ENCODE assay signal across 1 cellular context in genomic region chr10:133520193-133520738, GRCh38.
TF ChIP-seq lines count a peak whose summit lies in the region.

No MANE protein-coding gene starts in this region.

TF ChIP-seq in K562, 482 proteins besides CTCF, POLR2A, EP300 and RAD21 (continued from another document and continues in another):
- TF ChIP-seq GMEB1 (CRISPR knock-in tag; IDR thresholded peaks at IDR 0.05) (peak; percentile 19; the same call in 1 of the 2 replicates), MXI1 (IDR thresholded peaks at IDR 0.05; ENCODE audit: low read depth, low read length) (no peak), PURB (CRISPR knock-in tag; IDR thresholded peaks at IDR 0.05; ENCODE audit: low read depth) (no peak), RB1 (IDR thresholded peaks at IDR 0.05; ENCODE audit: low read depth) (peak; percentile 84), HCFC1 (IDR thresholded peaks at IDR 0.05; ENCODE audit: low read depth, low read length) (peak; percentile 47; the same call in 1 of the 2 replicates), PHTF2 (CRISPR knock-in tag; IDR thresholded peaks at IDR 0.05) (no peak), ZKSCAN3 (CRISPR knock-in tag; IDR thresholded peaks at IDR 0.05) (no peak), E2F8 (IDR thresholded peaks at IDR 0.05; ENCODE audit: low read depth, partially characterized antibody) (no peak), ZNF77 (CRISPR knock-in tag; IDR thresholded peaks at IDR 0.05) (no peak), PML (IDR thresholded peaks at IDR 0.05; ENCODE audit: low read length) (no peak), EP400 (IDR thresholded peaks at IDR 0.05) (peak; percentile 20; the same call in 1 of the 2 replicates), EHMT2 (IDR thresholded peaks at IDR 0.05) (peak; percentile 83), RBM17 (IDR thresholded peaks at IDR 0.05; ENCODE audit: borderline replicate concordance, low read depth, low read length) (no peak), ZNF224 (CRISPR knock-in tag; IDR thresholded peaks at IDR 0.05) (no peak), GABPA (tag; conservative IDR thresholded peaks at IDR 0.05; ENCODE audit: low read depth) (peak; percentile 83), ZNF263 (CRISPR knock-in tag; IDR thresholded peaks at IDR 0.05; ENCODE audit: borderline replicate concordance) (no peak), POLR3A (IDR thresholded peaks at IDR 0.05; ENCODE audit: borderline replicate concordance, extremely low read depth, insufficient read depth, insufficient read length) (no peak), HNRNPUL1 (IDR thresholded peaks at IDR 0.05; ENCODE audit: low read length) (no peak), CXXC5 (CRISPR knock-in tag; IDR thresholded peaks at IDR 0.05) (peak; percentile 88), MAFF (IDR thresholded peaks at IDR 0.05; ENCODE audit: low read length) (no peak), NR4A1 (CRISPR knock-in tag; IDR thresholded peaks at IDR 0.05) (no peak), NR4A1 (tag; IDR thresholded peaks at IDR 0.05) (no peak), HDGF (IDR thresholded peaks at IDR 0.05) (no peak), ZBTB7A (IDR thresholded peaks at IDR 0.05; ENCODE audit: borderline replicate concordance, control insufficient read depth, low read depth, low read length) (peak; percentile 96), PTTG1 (tag; IDR thresholded peaks at IDR 0.05; ENCODE audit: low read depth) (no peak), ZNF717 (CRISPR knock-in tag; IDR thresholded peaks at IDR 0.05) (no peak), E2F5 (CRISPR knock-in tag; IDR thresholded peaks at IDR 0.05) (no peak), ZNF586 (CRISPR knock-in tag; conservative IDR thresholded peaks at IDR 0.05) (no peak), CBX1 (IDR thresholded peaks at IDR 0.05; ENCODE audit: low read depth) (peak; percentile 74; the same call in 1 of the 2 replicates), ZSCAN29 (IDR thresholded peaks at IDR 0.05) (no peak), SAFB2 (IDR thresholded peaks at IDR 0.05; ENCODE audit: borderline replicate concordance, low read depth, low read length, severe bottlenecking) (no peak), HDAC1 (IDR thresholded peaks at IDR 0.05) (no peak; a peak in 1 of 4 replicates), PHF8 (IDR thresholded peaks at IDR 0.05; ENCODE audit: borderline replicate concordance, low read length) (peak; percentile 45; the same call in 1 of the 2 replicates), NFIX (CRISPR knock-in tag; IDR thresholded peaks at IDR 0.05; ENCODE audit: low read depth) (no peak), NRF1 (conservative IDR thresholded peaks at IDR 0.05 in 1 of 2, IDR thresholded peaks at IDR 0.05 in 1 of 2) (peak; percentile 83 to 86), ZBTB17 (CRISPR knock-in tag; IDR thresholded peaks at IDR 0.05) (no peak), SOX6 (IDR thresholded peaks at IDR 0.05) (no peak), MCM2 (IDR thresholded peaks at IDR 0.05; ENCODE audit: low read depth) (no peak), ZNF3 (CRISPR knock-in tag; IDR thresholded peaks at IDR 0.05) (no peak), TFAM (CRISPR knock-in tag; conservative IDR thresholded peaks at IDR 0.05) (no peak), NR2C1 (IDR thresholded peaks at IDR 0.05) (peak; percentile 73), NR2C1 (tag; IDR thresholded peaks at IDR 0.05) (peak; percentile 51; the same call in 1 of the 2 replicates), ZNF232 (CRISPR knock-in tag; IDR thresholded peaks at IDR 0.05) (0 out of 2 replicates have a peak, but pooled peaks have one; percentile 42), NEUROD1 (IDR thresholded peaks at IDR 0.05; ENCODE audit: borderline replicate concordance, low read depth, low read length, partially characterized antibody) (no peak), ZNF217 (CRISPR knock-in tag; IDR thresholded peaks at IDR 0.05) (no peak), ZNF253 (CRISPR knock-in tag; conservative IDR thresholded peaks at IDR 0.05) (no peak), ADNP (tag; IDR thresholded peaks at IDR 0.05) (no peak), L3MBTL2 (IDR thresholded peaks at IDR 0.05) (peak; percentile 90)
- TF ChIP-seq, protein P1, sequence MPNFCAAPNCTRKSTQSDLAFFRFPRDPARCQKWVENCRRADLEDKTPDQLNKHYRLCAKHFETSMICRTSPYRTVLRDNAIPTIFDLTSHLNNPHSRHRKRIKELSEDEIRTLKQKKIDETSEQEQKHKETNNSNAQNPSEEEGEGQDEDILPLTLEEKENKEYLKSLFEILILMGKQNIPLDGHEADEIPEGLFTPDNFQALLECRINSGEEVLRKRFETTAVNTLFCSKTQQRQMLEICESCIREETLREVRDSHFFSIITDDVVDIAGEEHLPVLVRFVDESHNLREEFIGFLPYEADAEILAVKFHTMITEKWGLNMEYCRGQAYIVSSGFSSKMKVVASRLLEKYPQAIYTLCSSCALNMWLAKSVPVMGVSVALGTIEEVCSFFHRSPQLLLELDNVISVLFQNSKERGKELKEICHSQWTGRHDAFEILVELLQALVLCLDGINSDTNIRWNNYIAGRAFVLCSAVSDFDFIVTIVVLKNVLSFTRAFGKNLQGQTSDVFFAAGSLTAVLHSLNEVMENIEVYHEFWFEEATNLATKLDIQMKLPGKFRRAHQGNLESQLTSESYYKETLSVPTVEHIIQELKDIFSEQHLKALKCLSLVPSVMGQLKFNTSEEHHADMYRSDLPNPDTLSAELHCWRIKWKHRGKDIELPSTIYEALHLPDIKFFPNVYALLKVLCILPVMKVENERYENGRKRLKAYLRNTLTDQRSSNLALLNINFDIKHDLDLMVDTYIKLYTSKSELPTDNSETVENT (CRISPR knock-in tag; IDR thresholded peaks at IDR 0.05): no peak
- TF ChIP-seq, protein P2, sequence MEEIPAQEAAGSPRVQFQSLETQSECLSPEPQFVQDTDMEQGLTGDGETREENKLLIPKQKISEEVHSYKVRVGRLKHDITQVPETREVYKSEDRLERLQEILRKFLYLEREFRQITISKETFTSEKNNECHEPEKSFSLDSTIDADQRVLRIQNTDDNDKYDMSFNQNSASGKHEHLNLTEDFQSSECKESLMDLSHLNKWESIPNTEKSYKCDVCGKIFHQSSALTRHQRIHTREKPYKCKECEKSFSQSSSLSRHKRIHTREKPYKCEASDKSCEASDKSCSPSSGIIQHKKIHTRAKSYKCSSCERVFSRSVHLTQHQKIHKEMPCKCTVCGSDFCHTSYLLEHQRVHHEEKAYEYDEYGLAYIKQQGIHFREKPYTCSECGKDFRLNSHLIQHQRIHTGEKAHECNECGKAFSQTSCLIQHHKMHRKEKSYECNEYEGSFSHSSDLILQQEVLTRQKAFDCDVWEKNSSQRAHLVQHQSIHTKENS (CRISPR knock-in tag; IDR thresholded peaks at IDR 0.05): no peak
- TF ChIP-seq, protein P3, sequence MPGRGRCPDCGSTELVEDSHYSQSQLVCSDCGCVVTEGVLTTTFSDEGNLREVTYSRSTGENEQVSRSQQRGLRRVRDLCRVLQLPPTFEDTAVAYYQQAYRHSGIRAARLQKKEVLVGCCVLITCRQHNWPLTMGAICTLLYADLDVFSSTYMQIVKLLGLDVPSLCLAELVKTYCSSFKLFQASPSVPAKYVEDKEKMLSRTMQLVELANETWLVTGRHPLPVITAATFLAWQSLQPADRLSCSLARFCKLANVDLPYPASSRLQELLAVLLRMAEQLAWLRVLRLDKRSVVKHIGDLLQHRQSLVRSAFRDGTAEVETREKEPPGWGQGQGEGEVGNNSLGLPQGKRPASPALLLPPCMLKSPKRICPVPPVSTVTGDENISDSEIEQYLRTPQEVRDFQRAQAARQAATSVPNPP (IDR thresholded peaks at IDR 0.05; ENCODE audit: borderline replicate concordance, insufficient read depth, insufficient read length): no peak
- TF ChIP-seq, protein P4, sequence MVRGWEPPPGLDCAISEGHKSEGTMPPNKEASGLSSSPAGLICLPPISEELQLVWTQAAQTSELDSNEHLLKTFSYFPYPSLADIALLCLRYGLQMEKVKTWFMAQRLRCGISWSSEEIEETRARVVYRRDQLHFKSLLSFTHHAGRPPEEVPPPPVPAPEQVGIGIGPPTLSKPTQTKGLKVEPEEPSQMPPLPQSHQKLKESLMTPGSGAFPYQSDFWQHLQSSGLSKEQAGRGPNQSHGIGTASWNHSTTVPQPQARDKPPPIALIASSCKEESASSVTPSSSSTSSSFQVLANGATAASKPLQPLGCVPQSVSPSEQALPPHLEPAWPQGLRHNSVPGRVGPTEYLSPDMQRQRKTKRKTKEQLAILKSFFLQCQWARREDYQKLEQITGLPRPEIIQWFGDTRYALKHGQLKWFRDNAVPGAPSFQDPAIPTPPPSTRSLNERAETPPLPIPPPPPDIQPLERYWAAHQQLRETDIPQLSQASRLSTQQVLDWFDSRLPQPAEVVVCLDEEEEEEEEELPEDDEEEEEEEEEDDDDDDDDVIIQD (CRISPR knock-in tag; IDR thresholded peaks at IDR 0.05): no peak
- TF ChIP-seq, protein P5, sequence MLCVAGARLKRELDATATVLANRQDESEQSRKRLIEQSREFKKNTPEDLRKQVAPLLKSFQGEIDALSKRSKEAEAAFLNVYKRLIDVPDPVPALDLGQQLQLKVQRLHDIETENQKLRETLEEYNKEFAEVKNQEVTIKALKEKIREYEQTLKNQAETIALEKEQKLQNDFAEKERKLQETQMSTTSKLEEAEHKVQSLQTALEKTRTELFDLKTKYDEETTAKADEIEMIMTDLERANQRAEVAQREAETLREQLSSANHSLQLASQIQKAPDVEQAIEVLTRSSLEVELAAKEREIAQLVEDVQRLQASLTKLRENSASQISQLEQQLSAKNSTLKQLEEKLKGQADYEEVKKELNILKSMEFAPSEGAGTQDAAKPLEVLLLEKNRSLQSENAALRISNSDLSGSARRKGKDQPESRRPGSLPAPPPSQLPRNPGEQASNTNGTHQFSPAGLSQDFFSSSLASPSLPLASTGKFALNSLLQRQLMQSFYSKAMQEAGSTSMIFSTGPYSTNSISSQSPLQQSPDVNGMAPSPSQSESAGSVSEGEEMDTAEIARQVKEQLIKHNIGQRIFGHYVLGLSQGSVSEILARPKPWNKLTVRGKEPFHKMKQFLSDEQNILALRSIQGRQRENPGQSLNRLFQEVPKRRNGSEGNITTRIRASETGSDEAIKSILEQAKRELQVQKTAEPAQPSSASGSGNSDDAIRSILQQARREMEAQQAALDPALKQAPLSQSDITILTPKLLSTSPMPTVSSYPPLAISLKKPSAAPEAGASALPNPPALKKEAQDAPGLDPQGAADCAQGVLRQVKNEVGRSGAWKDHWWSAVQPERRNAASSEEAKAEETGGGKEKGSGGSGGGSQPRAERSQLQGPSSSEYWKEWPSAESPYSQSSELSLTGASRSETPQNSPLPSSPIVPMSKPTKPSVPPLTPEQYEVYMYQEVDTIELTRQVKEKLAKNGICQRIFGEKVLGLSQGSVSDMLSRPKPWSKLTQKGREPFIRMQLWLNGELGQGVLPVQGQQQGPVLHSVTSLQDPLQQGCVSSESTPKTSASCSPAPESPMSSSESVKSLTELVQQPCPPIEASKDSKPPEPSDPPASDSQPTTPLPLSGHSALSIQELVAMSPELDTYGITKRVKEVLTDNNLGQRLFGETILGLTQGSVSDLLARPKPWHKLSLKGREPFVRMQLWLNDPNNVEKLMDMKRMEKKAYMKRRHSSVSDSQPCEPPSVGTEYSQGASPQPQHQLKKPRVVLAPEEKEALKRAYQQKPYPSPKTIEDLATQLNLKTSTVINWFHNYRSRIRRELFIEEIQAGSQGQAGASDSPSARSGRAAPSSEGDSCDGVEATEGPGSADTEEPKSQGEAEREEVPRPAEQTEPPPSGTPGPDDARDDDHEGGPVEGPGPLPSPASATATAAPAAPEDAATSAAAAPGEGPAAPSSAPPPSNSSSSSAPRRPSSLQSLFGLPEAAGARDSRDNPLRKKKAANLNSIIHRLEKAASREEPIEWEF (CRISPR knock-in tag; IDR thresholded peaks at IDR 0.05): no peak
- TF ChIP-seq, protein P6, sequence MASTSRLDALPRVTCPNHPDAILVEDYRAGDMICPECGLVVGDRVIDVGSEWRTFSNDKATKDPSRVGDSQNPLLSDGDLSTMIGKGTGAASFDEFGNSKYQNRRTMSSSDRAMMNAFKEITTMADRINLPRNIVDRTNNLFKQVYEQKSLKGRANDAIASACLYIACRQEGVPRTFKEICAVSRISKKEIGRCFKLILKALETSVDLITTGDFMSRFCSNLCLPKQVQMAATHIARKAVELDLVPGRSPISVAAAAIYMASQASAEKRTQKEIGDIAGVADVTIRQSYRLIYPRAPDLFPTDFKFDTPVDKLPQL (IDR thresholded peaks at IDR 0.05; ENCODE audit: extremely low read depth, insufficient read length): no peak
